In the genomic region with DNA sequence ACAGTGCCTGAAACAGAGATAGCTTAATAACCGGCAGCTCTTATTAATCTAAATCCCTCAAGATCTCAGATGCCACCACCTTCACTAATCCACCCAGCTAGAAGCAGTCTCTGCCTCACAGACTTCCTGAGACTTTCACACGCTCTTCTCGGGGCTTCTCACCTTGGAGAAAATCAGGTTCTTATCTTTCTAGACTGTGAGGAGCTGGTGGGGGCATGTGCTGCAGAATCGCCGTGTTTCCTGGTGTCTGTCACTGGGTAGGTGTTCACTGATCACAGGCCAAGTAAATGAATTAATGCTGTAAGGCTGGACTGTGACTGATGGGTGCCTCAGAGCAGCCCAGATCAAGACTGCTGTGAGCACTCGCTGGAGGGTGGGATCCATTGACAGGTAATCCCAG, we compare ENCODE assay signal across 16 cellular contexts.
DNase-seq lines count a peak whose midpoint lies in the region; ATAC-seq and TF ChIP-seq lines count a peak whose summit lies in the region.
"Had no signal": no experiment of that assay in that cellular context is flagged by ENCODE, and none has a peak within 500 bp of the region (broad histone marks: within the 10 kb centered on the region; RNA-seq: fewer than 3 reads in every experiment).

No MANE protein-coding gene starts in this region.

- H3K36me3 Mint-ChIP-seq in natural killer cell (no peaks in the 10 kb centered on the region), endodermal cell (ENCODE audit: low read depth) (no peaks in the 10 kb centered on the region), chondrocyte (ENCODE audit: low read depth) (no peaks in the 10 kb centered on the region)
- H3K36me3 Mint-ChIP-seq in natural killer cell treated with Interleukin-12 subunit alpha and Interleukin-12 subunit beta and Interleukin-15 and Interleukin-18, amount 100 ng/mL, for 72 hours: no peaks in the 10 kb centered on the region
- H3K36me3 Mint-ChIP-seq in stimulated activated effector memory CD8-positive, alpha-beta T cell treated with anti-CD3 and anti-CD28 coated beads, Interleukin-12 subunit alpha, Interleukin-12 subunit beta, amount 100 ng/mL, for 72 hours: no peaks in the 10 kb centered on the region
- H3K36me3 Mint-ChIP-seq: CD4-positive, CD25-positive, alpha-beta regulatory T cell had no signal

- H3K9me3 ChIP-seq in endodermal cell (ENCODE audit: control insufficient read depth, low read length): no peaks in the 10 kb centered on the region
- H3K9me3 ChIP-seq in ovary: no peaks in the 10 kb centered on the region
- H3K9me3 ChIP-seq: BE2C, Caco-2, HAP-1 had no signal

- H3K36me3 ChIP-seq in endodermal cell (ENCODE audit: control insufficient read depth, insufficient read depth, low read length) (no peaks in the 10 kb centered on the region), ovary (no peaks in the 10 kb centered on the region)
- H3K36me3 ChIP-seq: BE2C, HAP-1 had no signal

- no peak for TF ChIP-seq POLR2A in ovary (IDR thresholded peaks at IDR 0.05)

- H3K27ac ChIP-seq in endodermal cell (ENCODE audit: low read depth, low read length) (no peak overlapping the region), ovary (no peak overlapping the region)
- H3K27ac ChIP-seq: GM23248, HL-60 had no signal

- no peak for TF ChIP-seq EP300 in ovary (IDR thresholded peaks at IDR 0.05)

- WGBS in endodermal cell (ENCODE audit: insufficient coverage in 1 of 2, insufficient read length in 1 of 2), 2 experiments: 60 to 74% methylated on average over 5 to 6 of the region's 6 CpGs
- WGBS in ovary, 3 donors: 90 to 95% (median 94%) methylated on average over 6 of the region's 6 CpGs

- intact Hi-C loops in natural killer cell (cut with micrococcal nuclease) (no loop called here), ovary (cut with DNase I) (no loop called here)

- no peak for DNase-seq in natural killer cell
- DNase-seq in natural killer cell treated with Interleukin-12 subunit alpha and Interleukin-12 subunit beta and Interleukin-15 and Interleukin-18, amount 100 ng/mL, for 72 hours (ENCODE audit: low spot score): no peak
- peak; percentile 49 for DNase-seq in endodermal cell
- DNase-seq in mesenteric fat pad (ENCODE audit: low spot score): peak; percentile 24
- no peak for DNase-seq in stimulated activated effector memory CD8-positive, alpha-beta T cell treated with anti-CD3 and anti-CD28 coated beads, Interleukin-12 subunit alpha, Interleukin-12 subunit beta, amount 100 ng/mL, for 72 hours (ENCODE audit: low spot score in 2 of 2)
- no peak for DNase-seq in ovary
- no peak for DNase-seq in chondrocyte (ENCODE audit: low spot score)
- DNase-seq: ACHN; BE2C; C1 segment of cervical spinal cord; Caco-2; CD4-positive, CD25-positive, alpha-beta regulatory T cell; GM23248 had no signal

- ATAC-seq in natural killer cell (peak; percentile 57 to 88 (median 73)), HG03175 (IDR thresholded peaks at IDR 0.05; ENCODE audit: unreplicated experiment) (no peak)
- no peak for ATAC-seq in natural killer cell treated with Interleukin-12 subunit alpha and Interleukin-12 subunit beta and Interleukin-15 and Interleukin-18, amount 100 ng/mL, for 72 hours
- peak; percentile 14 for ATAC-seq in stimulated activated effector memory CD8-positive, alpha-beta T cell treated with anti-CD3 and anti-CD28 coated beads, Interleukin-12 subunit alpha, Interleukin-12 subunit beta, amount 100 ng/mL, for 72 hours

- H3K4me1 ChIP-seq in endodermal cell (ENCODE audit: control insufficient read depth, insufficient read depth, low read length) (peaks cover 14% of the 10 kb centered on the region), ovary (ENCODE audit: insufficient read depth) (peaks cover 23% of the 10 kb centered on the region)
- H3K4me1 ChIP-seq: Caco-2, HAP-1 had no signal

- H3K4me1 Mint-ChIP-seq in natural killer cell: peaks cover 33 to 38% of the 10 kb centered on the region in 2 donors
- H3K4me1 Mint-ChIP-seq in natural killer cell treated with Interleukin-12 subunit alpha and Interleukin-12 subunit beta and Interleukin-15 and Interleukin-18, amount 100 ng/mL, for 72 hours (ENCODE audit: low read depth in 2 of 2): peaks cover 25 to 29% of the 10 kb centered on the region in 2 donors
- peaks cover 24% of the 10 kb centered on the region for H3K4me1 Mint-ChIP-seq in endodermal cell
- peaks cover 20% of the 10 kb centered on the region for H3K4me1 Mint-ChIP-seq in stimulated activated effector memory CD8-positive, alpha-beta T cell treated with anti-CD3 and anti-CD28 coated beads, Interleukin-12 subunit alpha, Interleukin-12 subunit beta, amount 100 ng/mL, for 72 hours
- H3K4me1 Mint-ChIP-seq in chondrocyte (ENCODE audit: low read depth): no peaks in the 10 kb centered on the region
- H3K4me1 Mint-ChIP-seq: CD4-positive, CD25-positive, alpha-beta regulatory T cell had no signal

- H3K27me3 Mint-ChIP-seq in natural killer cell (ENCODE audit: low read depth in 2 of 2) (peaks cover 12 to 20% of the 10 kb centered on the region in 2 donors), endodermal cell (ENCODE audit: insufficient read depth) (peaks cover 89% of the 10 kb centered on the region), chondrocyte (ENCODE audit: low read depth) (peaks cover 60% of the 10 kb centered on the region)
- H3K27me3 Mint-ChIP-seq in natural killer cell treated with Interleukin-12 subunit alpha and Interleukin-12 subunit beta and Interleukin-15 and Interleukin-18, amount 100 ng/mL, for 72 hours: peaks cover 0 to 5% of the 10 kb centered on the region in 2 donors

- H3K9me3 Mint-ChIP-seq in natural killer cell (no peaks in the 10 kb centered on the region), endodermal cell (no peaks in the 10 kb centered on the region), chondrocyte (ENCODE audit: low read depth) (no peaks in the 10 kb centered on the region)
- H3K9me3 Mint-ChIP-seq in natural killer cell treated with Interleukin-12 subunit alpha and Interleukin-12 subunit beta and Interleukin-15 and Interleukin-18, amount 100 ng/mL, for 72 hours: no peaks in the 10 kb centered on the region
- no peaks in the 10 kb centered on the region for H3K9me3 Mint-ChIP-seq in stimulated activated effector memory CD8-positive, alpha-beta T cell treated with anti-CD3 and anti-CD28 coated beads, Interleukin-12 subunit alpha, Interleukin-12 subunit beta, amount 100 ng/mL, for 72 hours
- H3K9me3 Mint-ChIP-seq: CD4-positive, CD25-positive, alpha-beta regulatory T cell had no signal

- no peak for TF ChIP-seq CTCF in natural killer cell (IDR thresholded peaks at IDR 0.05)
- no peak for TF ChIP-seq CTCF in endodermal cell (conservative IDR thresholded peaks at IDR 0.05)
- no peak for TF ChIP-seq CTCF in ovary (IDR thresholded peaks at IDR 0.05)
- TF ChIP-seq CTCF in chondrocyte (IDR thresholded peaks at IDR 0.05): no peak

- H3K4me3 ChIP-seq in endodermal cell (ENCODE audit: low read length) (no peak overlapping the region), ovary (no peak overlapping the region)
- H3K4me3 ChIP-seq: GM23248, HAP-1 had no signal

- H3K9ac ChIP-seq in endodermal cell (ENCODE audit: extremely low read depth, low read length, poor library complexity, severe bottlenecking): no peak overlapping the region
- H3K9ac ChIP-seq: GM23248 had no signal

- H3K27ac Mint-ChIP-seq in natural killer cell: peak overlapping the region; percentile 39 to 61
- H3K27ac Mint-ChIP-seq in natural killer cell treated with Interleukin-12 subunit alpha and Interleukin-12 subunit beta and Interleukin-15 and Interleukin-18, amount 100 ng/mL, for 72 hours: peak overlapping the region in 1 of 2 donors; percentile 20
- H3K27ac Mint-ChIP-seq in endodermal cell: no peak overlapping the region
- H3K27ac Mint-ChIP-seq in stimulated activated effector memory CD8-positive, alpha-beta T cell treated with anti-CD3 and anti-CD28 coated beads, Interleukin-12 subunit alpha, Interleukin-12 subunit beta, amount 100 ng/mL, for 72 hours: peak overlapping the region; percentile 50
- no peak overlapping the region for H3K27ac Mint-ChIP-seq in chondrocyte (ENCODE audit: unreplicated experiment)
- H3K27ac Mint-ChIP-seq: CD4-positive, CD25-positive, alpha-beta regulatory T cell had no signal

- H3K4me3 Mint-ChIP-seq in natural killer cell (peak overlapping the region; percentile 28), endodermal cell (no peak overlapping the region), chondrocyte (ENCODE audit: unreplicated experiment) (no peak overlapping the region)
- no peak overlapping the region for H3K4me3 Mint-ChIP-seq in natural killer cell treated with Interleukin-12 subunit alpha and Interleukin-12 subunit beta and Interleukin-15 and Interleukin-18, amount 100 ng/mL, for 72 hours
- no peak overlapping the region for H3K4me3 Mint-ChIP-seq in stimulated activated effector memory CD8-positive, alpha-beta T cell treated with anti-CD3 and anti-CD28 coated beads, Interleukin-12 subunit alpha, Interleukin-12 subunit beta, amount 100 ng/mL, for 72 hours
- H3K4me3 Mint-ChIP-seq: CD4-positive, CD25-positive, alpha-beta regulatory T cell had no signal

- H3K27me3 ChIP-seq in endodermal cell (ENCODE audit: control insufficient read depth, insufficient read depth, low read length, poor library complexity, severe bottlenecking) (peaks cover 89% of the 10 kb centered on the region), ovary (no peaks in the 10 kb centered on the region)
- H3K27me3 ChIP-seq: BE2C had no signal

Comparison
In these comparisons a context has a peak if more than half of its experiments do, and no peak if none do; other contexts are left out.
1. ATAC-seq: peak in natural killer cell (3 of 3) and stimulated activated effector memory CD8-positive, alpha-beta T cell treated with anti-CD3 and anti-CD28 coated beads, Interleukin-12 subunit alpha, Interleukin-12 subunit beta, amount 100 ng/mL, for 72 hours (single experiment); none in natural killer cell treated with Interleukin-12 subunit alpha and Interleukin-12 subunit beta and Interleukin-15 and Interleukin-18, amount 100 ng/mL, for 72 hours (0 of 2) and HG03175 (single experiment).
2. DNase-seq: peak in endodermal cell (single experiment) and mesenteric fat pad (single experiment); none in natural killer cell (single experiment), natural killer cell treated with Interleukin-12 subunit alpha and Interleukin-12 subunit beta and Interleukin-15 and Interleukin-18, amount 100 ng/mL, for 72 hours (single experiment), stimulated activated effector memory CD8-positive, alpha-beta T cell treated with anti-CD3 and anti-CD28 coated beads, Interleukin-12 subunit alpha, Interleukin-12 subunit beta, amount 100 ng/mL, for 72 hours (0 of 2), ovary (0 of 5) and chondrocyte (single experiment).
3. H3K27ac Mint-ChIP-seq: peak in natural killer cell (2 of 2) and stimulated activated effector memory CD8-positive, alpha-beta T cell treated with anti-CD3 and anti-CD28 coated beads, Interleukin-12 subunit alpha, Interleukin-12 subunit beta, amount 100 ng/mL, for 72 hours (single experiment); none in endodermal cell (single experiment) and chondrocyte (single experiment).